Comparison of ENCODE assay signal across 9 cellular contexts in the genomic region with DNA sequence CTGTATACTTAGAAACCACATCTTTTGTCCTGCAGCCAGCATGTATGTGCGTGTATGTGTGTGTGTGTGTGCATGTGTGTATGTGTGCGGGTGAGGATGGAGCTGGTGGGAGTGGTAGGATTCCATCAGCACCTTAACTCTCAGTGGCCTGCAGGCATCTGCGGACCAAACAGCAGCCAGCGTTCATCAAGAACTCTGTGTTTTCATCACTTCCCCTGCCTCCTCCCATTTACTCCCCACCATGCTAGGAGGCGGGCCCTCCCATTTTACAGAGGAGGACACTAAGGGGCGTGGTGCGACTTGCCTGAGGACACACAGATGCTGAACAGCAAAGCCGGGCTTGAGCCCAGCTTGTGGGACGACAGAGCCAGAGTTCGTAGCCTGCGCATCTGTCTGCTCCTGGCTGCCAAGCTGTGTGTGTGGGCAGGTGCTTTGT. TPM values are rescaled to one million over a fixed set of nuclear protein-coding genes. Genes with fewer than 3 reads are reported as not detected.
DNase-seq lines count a peak whose midpoint lies in the region; ATAC-seq and TF ChIP-seq lines count a peak whose summit lies in the region.
"Had no signal": no experiment of that assay in that cellular context is flagged by ENCODE, and none has a peak within 500 bp of the region (broad histone marks: within the 10 kb centered on the region; RNA-seq: fewer than 3 reads in every experiment).

No MANE protein-coding gene starts in this region.

- TF ChIP-seq CTCF in brain (conservative IDR thresholded peaks at IDR 0.05) = no peak

- H3K9me3 Mint-ChIP-seq in brain = no peaks in the 10 kb centered on the region
- H3K9me3 Mint-ChIP-seq in CD4-positive, alpha-beta memory T cell = no peaks in the 10 kb centered on the region

- peaks cover 98% of the 10 kb centered on the region for H3K4me1 Mint-ChIP-seq in brain
- H3K4me1 Mint-ChIP-seq in CD4-positive, alpha-beta memory T cell = peaks cover 6 to 11% (median 8%) of the 10 kb centered on the region in 4 donors

- peaks cover 4% of the 10 kb centered on the region for H3K27me3 Mint-ChIP-seq in brain
- peaks cover 14 to 43% of the 10 kb centered on the region in 2 donors for H3K27me3 Mint-ChIP-seq in CD4-positive, alpha-beta memory T cell

- no peak overlapping the region for H3K27ac ChIP-seq in CD4-positive, alpha-beta memory T cell (ENCODE audit: low read depth, low read length)
- H3K27ac ChIP-seq: tibial nerve had no signal

- H3K9me3 ChIP-seq in neuron (ENCODE audit: low read length) = no peaks in the 10 kb centered on the region
- H3K9me3 ChIP-seq in CD4-positive, alpha-beta memory T cell (ENCODE audit: control insufficient read depth in 1 of 2, low read length in 2 of 2) = no peaks in the 10 kb centered on the region
- H3K9me3 ChIP-seq: tibial nerve had no signal

- no peaks in the 10 kb centered on the region for H3K36me3 ChIP-seq in neuron (ENCODE audit: insufficient read depth, low read length)
- no peaks in the 10 kb centered on the region for H3K36me3 ChIP-seq in CD4-positive, alpha-beta memory T cell (ENCODE audit: insufficient read depth, low read length)
- H3K36me3 ChIP-seq: tibial nerve had no signal

- CTCF ChIA-PET in CD4-positive, alpha-beta memory T cell (lab: Charles Lee; ENCODE audit: partially characterized antibody) = interaction anchor here (0.8 kb wide), 1 partner anchor 19 kb away, joined by 3 read pairs; no protein-coding TSS in a partner anchor

- no peaks in the 10 kb centered on the region for H3K27me3 ChIP-seq in neuron (ENCODE audit: insufficient read depth, low read length)
- peaks cover 3% of the 10 kb centered on the region for H3K27me3 ChIP-seq in CD4-positive, alpha-beta memory T cell (ENCODE audit: insufficient read depth, low read length)

- intact Hi-C loops in CD4-positive, alpha-beta memory T cell (cut with micrococcal nuclease) = no loop called here

- peaks cover 69% of the 10 kb centered on the region for H3K4me1 ChIP-seq in neuron (ENCODE audit: insufficient read depth, low read length)
- peaks cover 7% of the 10 kb centered on the region for H3K4me1 ChIP-seq in CD4-positive, alpha-beta memory T cell (ENCODE audit: insufficient read depth, low read length)

- peak overlapping the region; percentile 65 to 94 (median 92) for H3K27ac Mint-ChIP-seq in brain
- no peak overlapping the region for H3K27ac Mint-ChIP-seq in CD4-positive, alpha-beta memory T cell

- H3K4me3 ChIP-seq in neuron (ENCODE audit: low read length) = no peak overlapping the region
- no peak overlapping the region for H3K4me3 ChIP-seq in CD4-positive, alpha-beta memory T cell (ENCODE audit: low read length in 2 of 2)
- H3K4me3 ChIP-seq: tibial nerve had no signal

- no peaks in the 10 kb centered on the region for H3K36me3 Mint-ChIP-seq in brain
- H3K36me3 Mint-ChIP-seq in CD4-positive, alpha-beta memory T cell = no peaks in the 10 kb centered on the region

- DNase-seq in GM04504 (ENCODE audit: low read depth) (peak; percentile 46), NCI-H1436 (lab: John Stamatoyannopoulos, UW) (peak; percentile 76)
- no peak for DNase-seq in CD4-positive, alpha-beta memory T cell

- H2AFZ ChIP-seq in neuron (ENCODE audit: low read depth, low read length) = peak overlapping the region; percentile 1

- POLR2A ChIA-PET in CD4-positive, alpha-beta memory T cell (lab: Charles Lee; ENCODE audit: partially characterized antibody) = no interaction called here

- peak overlapping the region; percentile 13 to 79 (median 69) for H3K4me3 Mint-ChIP-seq in brain
- H3K4me3 Mint-ChIP-seq in CD4-positive, alpha-beta memory T cell = no peak overlapping the region

- ATAC-seq in GM18909 (IDR thresholded peaks at IDR 0.05; ENCODE audit: poor library complexity, unreplicated experiment) = no peak
- no peak for ATAC-seq in HG02798 (IDR thresholded peaks at IDR 0.05; ENCODE audit: poor library complexity, unreplicated experiment)
- ATAC-seq in GM21717 (IDR thresholded peaks at IDR 0.05; ENCODE audit: unreplicated experiment) = no peak

RNA-seq across cellular contexts. Expression of gene VSTM2L, which starts 8.9 kb away (rescaled TPM):
- 46.5 TPM for polyA plus RNA-seq in brain (ENCODE audit: insufficient read depth, low read depth, low replicate concordance)
- total RNA-seq in CD4-positive, alpha-beta memory T cell = not detected
- not detected for polyA plus RNA-seq in CD4-positive, alpha-beta memory T cell

Comparison
In these comparisons a context has a peak if more than half of its experiments do, and no peak if none do; other contexts are left out.
1. DNase-seq: peak in GM04504 (single experiment) and NCI-H1436 (single experiment); none in CD4-positive, alpha-beta memory T cell (0 of 5).
2. H3K27ac Mint-ChIP-seq: peak in brain (5 of 5); none in CD4-positive, alpha-beta memory T cell (0 of 7).
3. H3K4me3 Mint-ChIP-seq: peak in brain (5 of 5); none in CD4-positive, alpha-beta memory T cell (0 of 8).
4. RNA of gene VSTM2L, which starts 8.9 kb away (polyA plus RNA-seq): 46.5 TPM in brain (single experiment); not detected in CD4-positive, alpha-beta memory T cell; every median in the first group is over 10 times any median in the second.